23 cellular contexts compared by ENCODE assay signal in the genomic region with DNA sequence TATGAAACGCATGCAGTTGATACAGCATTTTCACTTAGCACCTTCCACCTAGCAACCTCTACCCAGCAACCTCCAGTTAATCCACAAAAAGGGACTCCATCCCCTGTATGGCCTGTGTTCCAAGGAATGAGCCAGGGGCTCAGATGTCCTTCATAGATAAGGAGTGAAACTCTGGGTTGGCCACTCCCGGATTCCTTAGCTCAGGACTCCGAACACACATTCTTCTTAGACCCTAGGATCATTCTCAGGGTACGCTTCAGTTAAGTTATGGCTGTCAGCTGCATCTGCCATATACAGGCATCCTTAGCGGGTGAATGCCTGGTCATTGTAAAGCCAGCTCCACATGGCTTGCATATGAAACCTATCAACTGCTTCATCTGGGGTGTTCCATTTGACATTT. TPM values are rescaled to one million over a fixed set of nuclear protein-coding genes. Genes with fewer than 3 reads are reported as not detected.
"Had no signal": no experiment of that assay in that cellular context is flagged by ENCODE, and none has a peak within 500 bp of the region (broad histone marks: within the 10 kb centered on the region; RNA-seq: fewer than 3 reads in every experiment).

No MANE protein-coding gene starts in this region.

- H3K36me3 ChIP-seq: left lung, lower lobe of right lung, pancreas, prostate gland, spleen, suprapubic skin, thoracic aorta, tibial artery, uterus had no signal

- DNase-seq: hippocampal formation; kidney; left colon; left lung; lower lobe of right lung; mammary epithelial cell; mesenchymal stem cell; naive thymus-derived CD8-positive, alpha-beta T cell; nucleus accumbens; pancreas; posterior cingulate gyrus; retina; right cardiac atrium; small intestine; spleen; stimulated activated CD4-positive, alpha-beta T cell treated with anti-CD3 and anti-CD28 coated beads, Interleukin-4, amount 100 ng/mL, for 24 hours; stimulated activated naive CD4-positive, alpha-beta T cell; tibial artery; uterus had no signal

- H3K4me3 ChIP-seq: left lung, lower lobe of right lung, pancreas, prostate gland, spleen, suprapubic skin, thoracic aorta, tibial artery, uterus had no signal

- FAIRE-seq: kidney, pancreas, small intestine had no signal

- H3K4me1 ChIP-seq: left lung, lower lobe of right lung, pancreas, prostate gland, uterus had no signal

- H3K9me3 ChIP-seq: left lung, lower lobe of right lung, pancreas, prostate gland, suprapubic skin, thoracic aorta, tibial artery, uterus had no signal

- H3K27ac ChIP-seq: left lung, lower lobe of right lung, pancreas, prostate gland, spleen, suprapubic skin, thoracic aorta, tibial artery, uterus had no signal

- H3K27me3 ChIP-seq: left lung, pancreas, spleen, suprapubic skin, tibial artery, uterus had no signal

RNA-seq across cellular contexts. Expression of gene FGR, which starts 52.9 kb away (rescaled TPM):
- total RNA-seq: neural crest cell had no signal
